20 cellular contexts compared by ENCODE assay signal in the genomic region with DNA sequence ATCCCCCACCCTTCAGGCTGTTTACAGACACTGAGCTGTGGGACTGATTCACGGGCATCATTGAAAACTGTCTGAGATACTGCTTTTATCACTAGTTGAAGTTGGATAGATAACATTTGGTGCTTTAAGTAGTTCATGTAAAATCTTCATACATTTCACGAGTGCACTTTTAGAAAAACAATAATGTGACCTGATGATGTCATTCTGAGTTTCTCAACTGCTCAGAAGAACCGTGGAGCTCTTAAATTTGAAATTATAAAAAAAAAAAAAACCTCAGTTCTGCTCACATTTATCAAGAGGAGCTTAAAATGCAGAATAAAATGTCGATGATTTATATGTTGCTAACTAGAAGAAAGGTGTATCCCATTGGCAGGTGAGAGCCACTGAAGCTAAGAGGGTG.
"Had no signal": no experiment of that assay in that cellular context is flagged by ENCODE, and none has a peak within 500 bp of the region (broad histone marks: within the 10 kb centered on the region; RNA-seq: fewer than 3 reads in every experiment).

No MANE protein-coding gene starts in this region.

- H3K27me3 Mint-ChIP-seq: activated CD4-positive, alpha-beta T cell treated with anti-CD3 and anti-CD28 coated beads, Interleukin-2, amount 10 ng/mL, durations not matched to agents 7 days and 5 days; activated CD8-positive, alpha-beta T cell treated with anti-CD3 and anti-CD28 coated beads for 36 hours; activated naive CD8-positive, alpha-beta T cell treated with anti-CD3 and anti-CD28 coated beads, Interleukin-2, amount 10 ng/mL, durations not matched to agents 7 days and 5 days; brain; stimulated activated memory B cell treated with anti-CD40 and anti-IgM and Interleukin-4, amounts not matched to agents 10 μg/mL and 1 μg/mL and 100 μg/mL, for 72 hours; stimulated activated naive CD8-positive, alpha-beta T cell treated with anti-CD3 and anti-CD28 coated beads, Interleukin-15, amount 100 ng/mL, for 72 hours had no signal

- H3K27ac Mint-ChIP-seq: activated CD4-positive, alpha-beta T cell treated with anti-CD3 and anti-CD28 coated beads, Interleukin-2, amount 10 ng/mL, durations not matched to agents 7 days and 5 days; activated CD8-positive, alpha-beta T cell treated with anti-CD3 and anti-CD28 coated beads for 36 hours; activated naive CD8-positive, alpha-beta T cell treated with anti-CD3 and anti-CD28 coated beads, Interleukin-2, amount 10 ng/mL, durations not matched to agents 7 days and 5 days; activated T-helper 2 cell treated with anti-CD3 and anti-CD28 coated beads, Interferon-gamma antibody, Interleukin-2, Interleukin-4, amounts not matched to agents 10 μg/mL and 5 μg/mL and 100 μg/mL, durations not matched to agents 14 hours and 24 hours and 36 hours; nephron; stimulated activated memory B cell treated with anti-CD40 and anti-IgM and Interleukin-4, amounts not matched to agents 10 μg/mL and 1 μg/mL and 100 μg/mL, for 72 hours had no signal

- DNase-seq: activated CD4-positive, alpha-beta T cell treated with anti-CD3 and anti-CD28 coated beads for 1 hour; activated CD4-positive, alpha-beta T cell treated with anti-CD3 and anti-CD28 coated beads, Interleukin-2, amount 10 ng/mL, durations not matched to agents 7 days and 5 days; activated CD8-positive, alpha-beta T cell treated with anti-CD3 and anti-CD28 coated beads for 36 hours; activated naive CD8-positive, alpha-beta T cell treated with anti-CD3 and anti-CD28 coated beads, Interleukin-2, amount 10 ng/mL, durations not matched to agents 7 days and 5 days; activated T-cell treated with anti-CD3 and anti-CD28 coated beads, Interleukin-2, amount 50 U/mL, for 4 hours; cortex of kidney; islet precursor cell; left ventricle myocardium inferior; ovary; stimulated activated CD4-positive, alpha-beta T cell treated with anti-CD3 and anti-CD28 coated beads, Interleukin-1b, Interleukin-23, amount 100 ng/mL, for 48 hours; stimulated activated CD4-positive, alpha-beta T cell treated with anti-CD3 and anti-CD28 coated beads, Interleukin-4, amount 100 ng/mL, for 4 hours; stimulated activated CD8-positive, alpha-beta memory T cell treated with anti-CD3 and anti-CD28 coated beads, Interleukin-4, amount 100 ng/mL, for 48 hours; stimulated activated naive CD8-positive, alpha-beta T cell treated with anti-CD3 and anti-CD28 coated beads, Interleukin-15, amount 100 ng/mL, for 72 hours; T-helper 2 cell; thyroid gland; upper lobe of right lung had no signal

- ATAC-seq: activated CD8-positive, alpha-beta T cell treated with anti-CD3 and anti-CD28 coated beads for 36 hours; activated T-cell treated with anti-CD3 and anti-CD28 coated beads, Interleukin-2, amount 50 U/mL, for 4 hours; stimulated activated memory B cell treated with anti-CD40 and anti-IgM and Interleukin-4, amounts not matched to agents 10 μg/mL and 1 μg/mL and 100 μg/mL, for 72 hours; stimulated activated naive CD8-positive, alpha-beta T cell treated with anti-CD3 and anti-CD28 coated beads, Interleukin-15, amount 100 ng/mL, for 72 hours; upper lobe of right lung had no signal

- H3K9me3 Mint-ChIP-seq: activated CD4-positive, alpha-beta T cell treated with anti-CD3 and anti-CD28 coated beads, Interleukin-2, amount 10 ng/mL, durations not matched to agents 7 days and 5 days; activated CD8-positive, alpha-beta T cell treated with anti-CD3 and anti-CD28 coated beads for 36 hours; activated naive CD8-positive, alpha-beta T cell treated with anti-CD3 and anti-CD28 coated beads, Interleukin-2, amount 10 ng/mL, durations not matched to agents 7 days and 5 days; activated T-cell treated with anti-CD3 and anti-CD28 coated beads, Interleukin-2, amount 50 U/mL, for 4 hours; activated T-helper 2 cell treated with anti-CD3 and anti-CD28 coated beads, Interferon-gamma antibody, Interleukin-2, Interleukin-4, amounts not matched to agents 10 μg/mL and 5 μg/mL and 100 μg/mL, durations not matched to agents 14 hours and 24 hours and 36 hours; brain; nephron; stimulated activated memory B cell treated with anti-CD40 and anti-IgM and Interleukin-4, amounts not matched to agents 10 μg/mL and 1 μg/mL and 100 μg/mL, for 72 hours; stimulated activated naive CD8-positive, alpha-beta T cell treated with anti-CD3 and anti-CD28 coated beads, Interleukin-15, amount 100 ng/mL, for 72 hours had no signal

- H3K4me3 Mint-ChIP-seq: activated CD4-positive, alpha-beta T cell treated with anti-CD3 and anti-CD28 coated beads, Interleukin-2, amount 10 ng/mL, durations not matched to agents 7 days and 5 days; activated CD8-positive, alpha-beta T cell treated with anti-CD3 and anti-CD28 coated beads for 36 hours; activated naive CD8-positive, alpha-beta T cell treated with anti-CD3 and anti-CD28 coated beads, Interleukin-2, amount 10 ng/mL, durations not matched to agents 7 days and 5 days; activated T-cell treated with anti-CD3 and anti-CD28 coated beads, Interleukin-2, amount 50 U/mL, for 4 hours; brain; nephron; stimulated activated memory B cell treated with anti-CD40 and anti-IgM and Interleukin-4, amounts not matched to agents 10 μg/mL and 1 μg/mL and 100 μg/mL, for 72 hours; stimulated activated naive CD8-positive, alpha-beta T cell treated with anti-CD3 and anti-CD28 coated beads, Interleukin-15, amount 100 ng/mL, for 72 hours had no signal

- H3K4me1 Mint-ChIP-seq: activated naive CD8-positive, alpha-beta T cell treated with anti-CD3 and anti-CD28 coated beads, Interleukin-2, amount 10 ng/mL, durations not matched to agents 7 days and 5 days; brain; stimulated activated memory B cell treated with anti-CD40 and anti-IgM and Interleukin-4, amounts not matched to agents 10 μg/mL and 1 μg/mL and 100 μg/mL, for 72 hours; stimulated activated naive CD8-positive, alpha-beta T cell treated with anti-CD3 and anti-CD28 coated beads, Interleukin-15, amount 100 ng/mL, for 72 hours had no signal
